ENCODE assay signal across 22 cellular contexts in the genomic region with DNA sequence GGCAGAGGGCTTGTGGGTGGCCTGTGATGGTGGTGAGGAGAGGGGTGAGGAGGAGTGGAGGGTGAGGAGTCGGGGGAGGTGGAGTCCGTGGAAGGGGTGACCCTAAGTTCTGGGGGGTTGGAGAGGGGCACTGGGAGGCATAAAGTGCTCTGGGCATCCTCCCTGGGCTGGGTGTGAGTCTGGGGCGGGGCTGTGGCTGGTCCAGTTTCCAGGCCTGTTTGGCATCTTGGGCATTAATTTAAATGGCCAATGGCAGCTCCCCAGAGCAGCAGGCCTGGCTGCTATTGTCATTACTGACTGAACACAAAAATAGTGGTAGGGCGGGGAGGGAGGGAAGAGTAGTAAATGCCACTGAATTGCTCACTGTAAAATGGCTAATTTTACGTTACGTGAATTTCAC. TPM values are rescaled to one million over a fixed set of nuclear protein-coding genes. Genes with fewer than 3 reads are reported as not detected.
DNase-seq lines count a peak whose midpoint lies in the region; ATAC-seq and TF ChIP-seq lines count a peak whose summit lies in the region.
"Had no signal": no experiment of that assay in that cellular context is flagged by ENCODE, and none has a peak within 500 bp of the region (broad histone marks: within the 10 kb centered on the region; RNA-seq: fewer than 3 reads in every experiment).

No MANE protein-coding gene starts in this region.

- H3K4me3 ChIP-seq in IMR-90 (ENCODE audit: insufficient read depth, low read depth, low read length), result no peak overlapping the region
- H3K4me3 ChIP-seq in naive thymus-derived CD4-positive, alpha-beta T cell (ENCODE audit: low read length), result no peak overlapping the region
- H3K4me3 ChIP-seq: body of pancreas, lower lobe of right lung had no signal

- H2BK20ac ChIP-seq in IMR-90 (ENCODE audit: low read depth, low read length), result 0 out of 2 replicates have a peak overlapping the region, but pooled peaks have one; percentile 18

- no peak overlapping the region for H4K91ac ChIP-seq in IMR-90 (ENCODE audit: insufficient read depth, low read depth, low read length)

- H3K36me3 Mint-ChIP-seq in chondrocyte (ENCODE audit: low read depth), result no peaks in the 10 kb centered on the region
- H3K36me3 Mint-ChIP-seq in naive thymus-derived CD4-positive, alpha-beta T cell, result no peaks in the 10 kb centered on the region
- H3K36me3 Mint-ChIP-seq: activated naive CD8-positive, alpha-beta T cell treated with anti-CD3 and anti-CD28 coated beads, Interleukin-2, amount 10 ng/mL, durations not matched to agents 7 days and 5 days had no signal

- H3K56ac ChIP-seq in IMR-90 (ENCODE audit: extremely low read depth, insufficient read depth, low read length), result no peak overlapping the region

- H2AFZ ChIP-seq in IMR-90 (replicated peaks; ENCODE audit: low read length, poor library complexity), result no peak overlapping the region

- no peak overlapping the region for H2BK120ac ChIP-seq in IMR-90 (ENCODE audit: low read depth, low read length)

- CTCF ChIA-PET in IMR-90 (lab: Yijun Ruan, JAX), result interaction anchor here (1.5 kb wide), 1 partner anchor 71 kb away, joined by 3 read pairs; no protein-coding TSS in a partner anchor
- CTCF ChIA-PET in naive thymus-derived CD4-positive, alpha-beta T cell (lab: Charles Lee), result no interaction called here

- H3K27me3 ChIP-seq in IMR-90 (ENCODE audit: control insufficient read depth, insufficient read depth, low read length) (peaks cover 27% of the 10 kb centered on the region), layer of hippocampus (ENCODE audit: control insufficient read depth, insufficient read depth, low read length) (peaks cover 4% of the 10 kb centered on the region)
- H3K27me3 ChIP-seq in naive thymus-derived CD4-positive, alpha-beta T cell (ENCODE audit: control insufficient read depth in 2 of 2, insufficient read depth in 2 of 2, low read length in 2 of 2), result peaks cover 2% of the 10 kb centered on the region in 2 donors

- no peaks in the 10 kb centered on the region; the same call in 1 of the 2 replicates for H4K20me1 ChIP-seq in IMR-90 (ENCODE audit: insufficient read depth, low read length)

- ATAC-seq in IMR-90 (ENCODE audit: low read depth), result no peak
- ATAC-seq in naive thymus-derived CD4-positive, alpha-beta T cell, result no peak
- ATAC-seq: activated CD4-positive, alpha-beta T cell treated with anti-CD3 and anti-CD28 coated beads for 36 hours; body of pancreas; lower lobe of right lung; naive thymus-derived CD8-positive, alpha-beta T cell had no signal

- intact Hi-C loops in IMR-90 (cut with micrococcal nuclease), result loop anchor here (5.0 kb wide), 2 partner anchors 67 to 162 kb away; no protein-coding TSS in a partner anchor
- intact Hi-C loops in naive thymus-derived CD4-positive, alpha-beta T cell (cut with micrococcal nuclease), result no loop called here

- H2BK5ac ChIP-seq in IMR-90 (ENCODE audit: low read depth, low read length, poor library complexity, severe bottlenecking), result no peak overlapping the region

- peaks cover 14% of the 10 kb centered on the region for H3K4me1 ChIP-seq in IMR-90 (ENCODE audit: control insufficient read depth, insufficient read depth, low read length)
- no peaks in the 10 kb centered on the region for H3K4me1 ChIP-seq in naive thymus-derived CD4-positive, alpha-beta T cell (ENCODE audit: control insufficient read depth in 2 of 2, insufficient read depth in 2 of 2, low read length in 2 of 2)

- no peak for TF ChIP-seq RAD21 in IMR-90 (IDR thresholded peaks at IDR 0.05; ENCODE audit: low read length)

- in situ Hi-C loops in IMR-90 (cut with MboI; ENCODE audit: low sequenced_read_pairs), result no loop called here

- no peaks in the 10 kb centered on the region for H3K9me3 Mint-ChIP-seq in chondrocyte (ENCODE audit: low read depth)
- H3K9me3 Mint-ChIP-seq in naive thymus-derived CD4-positive, alpha-beta T cell, result no peaks in the 10 kb centered on the region
- H3K9me3 Mint-ChIP-seq: activated naive CD8-positive, alpha-beta T cell treated with anti-CD3 and anti-CD28 coated beads, Interleukin-2, amount 10 ng/mL, durations not matched to agents 7 days and 5 days; activated T-helper 2 cell treated with anti-CD3 and anti-CD28 coated beads, Interferon-gamma antibody, Interleukin-2, Interleukin-4, amounts not matched to agents 10 μg/mL and 5 μg/mL and 100 μg/mL, durations not matched to agents 14 hours and 24 hours and 36 hours; naive thymus-derived CD8-positive, alpha-beta T cell had no signal

- no peak for TF ChIP-seq POLR2A in IMR-90 (IDR thresholded peaks at IDR 0.05; ENCODE audit: low read depth, low read length)

- no peaks in the 10 kb centered on the region for H3K27me3 Mint-ChIP-seq in chondrocyte (ENCODE audit: low read depth)
- peaks cover 35 to 71% (median 67%) of the 10 kb centered on the region in 5 donors for H3K27me3 Mint-ChIP-seq in naive thymus-derived CD4-positive, alpha-beta T cell

- no peak overlapping the region for H2BK15ac ChIP-seq in IMR-90 (ENCODE audit: low read depth, low read length)

- no peak overlapping the region for H3K27ac ChIP-seq in IMR-90 (ENCODE audit: insufficient read depth, low read length)
- H3K27ac ChIP-seq in layer of hippocampus (ENCODE audit: low read depth, low read length), result peak overlapping the region; percentile 6
- peak overlapping the region; percentile 36 for H3K27ac ChIP-seq in temporal lobe (ENCODE audit: low read depth, low read length)
- H3K27ac ChIP-seq in naive thymus-derived CD4-positive, alpha-beta T cell (ENCODE audit: low read depth, low read length), result no peak overlapping the region
- H3K27ac ChIP-seq: body of pancreas, epithelial cell of prostate, lower lobe of right lung had no signal

- H3K23ac ChIP-seq in IMR-90 (ENCODE audit: low read depth, low read length), result no peak overlapping the region

- BruUV-seq in IMR-90 (replicated peaks; lab: Mats Ljungman, UMichigan), result no TSS peak

- H3K4ac ChIP-seq in IMR-90 (ENCODE audit: low read depth, low read length), result no peak overlapping the region

- H3K9ac ChIP-seq in IMR-90 (ENCODE audit: low read depth, low read length), result no peak overlapping the region

- peak overlapping the region; percentile 92 for H3K27ac Mint-ChIP-seq in chondrocyte (ENCODE audit: unreplicated experiment)
- H3K27ac Mint-ChIP-seq in naive thymus-derived CD4-positive, alpha-beta T cell, result no peak overlapping the region
- H3K27ac Mint-ChIP-seq: activated CD4-positive, alpha-beta T cell treated with anti-CD3 and anti-CD28 coated beads for 36 hours; activated naive CD8-positive, alpha-beta T cell treated with anti-CD3 and anti-CD28 coated beads, Interleukin-2, amount 10 ng/mL, durations not matched to agents 7 days and 5 days; activated T-helper 2 cell treated with anti-CD3 and anti-CD28 coated beads, Interferon-gamma antibody, Interleukin-2, Interleukin-4, amounts not matched to agents 10 μg/mL and 5 μg/mL and 100 μg/mL, durations not matched to agents 14 hours and 24 hours and 36 hours had no signal

- no peak overlapping the region for H4K5ac ChIP-seq in IMR-90 (ENCODE audit: low read depth, low read length)

- H3K14ac ChIP-seq in IMR-90 (replicated peaks; ENCODE audit: low read depth, low read length), result no peak overlapping the region

- dilution Hi-C loops in IMR-90 (cut with HindIII; ENCODE audit: low sequenced_read_pairs, unreplicated experiment), result no loop called here

- H3K79me1 ChIP-seq in IMR-90 (ENCODE audit: low read depth in 1 of 2, low read length in 2 of 2), result 0 out of 4 replicates have a peak, but pooled peaks cover 0 to 2% of the 10 kb centered on the region in 2 experiments

- H3K4me2 ChIP-seq in IMR-90 (ENCODE audit: low read depth, low read length), result no peak overlapping the region

- peaks cover 76% of the 10 kb centered on the region for H3K4me1 Mint-ChIP-seq in chondrocyte (ENCODE audit: low read depth)
- H3K4me1 Mint-ChIP-seq in naive thymus-derived CD4-positive, alpha-beta T cell, result peaks cover 0 to 17% (median 5%) of the 10 kb centered on the region in 7 donors

- H4K8ac ChIP-seq in IMR-90 (ENCODE audit: low read depth in 2 of 2, low read length in 2 of 2), result peak overlapping the region in 1 of 2 experiments; percentile 55; a peak in 2 of 4 replicates

- DNase-seq in IMR-90 (no peak), chondrocyte (ENCODE audit: low spot score) (no peak), NCI-H1436 (lab: John Stamatoyannopoulos, UW) (no peak), AG20443 (ENCODE audit: low spot score) (no peak)
- DNase-seq in stimulated activated CD4-positive, alpha-beta T cell treated with anti-CD3 and anti-CD28 coated beads, Interleukin-4, amount 100 ng/mL, for 4 hours, result no peak
- DNase-seq in naive thymus-derived CD4-positive, alpha-beta T cell, result no peak
- DNase-seq: activated CD4-positive, alpha-beta T cell treated with anti-CD3 and anti-CD28 coated beads for 36 hours; activated naive CD8-positive, alpha-beta T cell treated with anti-CD3 and anti-CD28 coated beads, Interleukin-2, amount 10 ng/mL, durations not matched to agents 7 days and 5 days; AML-193; body of pancreas; Caco-2; dermis blood vessel endothelial cell; EL; GOT3; Kasumi-1; lower lobe of right lung; naive thymus-derived CD8-positive, alpha-beta T cell; NCI-H2081 treated with DMSO at 0.1 percent for 48 hours had no signal

- TF ChIP-seq CTCF in IMR-90 (conservative IDR thresholded peaks at IDR 0.05; ENCODE audit: low read depth, low read length), result no peak
- no peak for TF ChIP-seq CTCF in chondrocyte (IDR thresholded peaks at IDR 0.05)

- no peak overlapping the region for H3K18ac ChIP-seq in IMR-90 (ENCODE audit: low read depth, low read length)

- peak overlapping the region; percentile 58 for H2AK9ac ChIP-seq in IMR-90 (replicated peaks; ENCODE audit: low read depth, low read length, poor library complexity)

- 0 out of 2 replicates have a peak, but pooled peaks cover 10% of the 10 kb centered on the region for H3K9me1 ChIP-seq in IMR-90 (ENCODE audit: insufficient read depth, low read length)

- no CpG with 5 or more reads among the region's 6 CpGs for WGBS in IMR-90 (ENCODE audit: extremely low coverage in 2 of 2, insufficient read length in 1 of 2), 2 experiments

- H3K36me3 ChIP-seq in IMR-90 (ENCODE audit: control insufficient read depth, insufficient read depth, low read length), result no peaks in the 10 kb centered on the region
- no peaks in the 10 kb centered on the region for H3K36me3 ChIP-seq in naive thymus-derived CD4-positive, alpha-beta T cell (ENCODE audit: control insufficient read depth in 2 of 3, insufficient read depth in 3 of 3, low read length in 3 of 3)
- H3K36me3 ChIP-seq: lower lobe of right lung had no signal

- POLR2A ChIA-PET in IMR-90 (lab: Charles Lee; ENCODE audit: unreplicated experiment), result no interaction called here
- POLR2A ChIA-PET in naive thymus-derived CD4-positive, alpha-beta T cell (lab: Charles Lee), result no interaction called here

- no peaks in the 10 kb centered on the region for H3K9me3 ChIP-seq in IMR-90 (ENCODE audit: control insufficient read depth, insufficient read depth, low read length)
- H3K9me3 ChIP-seq in naive thymus-derived CD4-positive, alpha-beta T cell (ENCODE audit: control insufficient read depth in 2 of 3, low read length in 3 of 3), result no peaks in the 10 kb centered on the region
- H3K9me3 ChIP-seq: body of pancreas, Caco-2, lower lobe of right lung had no signal

- H3K4me3 Mint-ChIP-seq in chondrocyte (ENCODE audit: unreplicated experiment), result peak overlapping the region; percentile 46
- peak overlapping the region in 1 of 10 donors; percentile 16 for H3K4me3 Mint-ChIP-seq in naive thymus-derived CD4-positive, alpha-beta T cell
- H3K4me3 Mint-ChIP-seq: activated CD4-positive, alpha-beta T cell treated with anti-CD3 and anti-CD28 coated beads for 36 hours; activated naive CD8-positive, alpha-beta T cell treated with anti-CD3 and anti-CD28 coated beads, Interleukin-2, amount 10 ng/mL, durations not matched to agents 7 days and 5 days had no signal

- no peak overlapping the region for H2AK5ac ChIP-seq in IMR-90 (ENCODE audit: low read depth, low read length)

RNA-seq across cellular contexts. Expression of gene ARHGAP23, which starts 7.7 kb away (rescaled TPM):
- total RNA-seq in IMR-90 (2012; rRNA removed) (9.3 and 17.8 TPM in 2 replicates), chondrocyte (109 to 165 TPM (median 157 TPM) in 3 replicates), temporal lobe (82.4 TPM)
- polyA plus RNA-seq in IMR-90 (2012; rRNA removed), result 42.7 and 43.3 TPM in 2 replicates
- 30.0 and 40.5 TPM in 2 replicates for polyA plus RNA-seq in IMR-90 (2012; cell fraction: cytosol; rRNA removed)
- 56.1 and 68.3 TPM in 2 replicates for polyA plus RNA-seq in IMR-90 (2012; cell fraction: nucleus; rRNA removed; ENCODE audit: low replicate concordance)
- 1 to 10 TPM in 1 of 5 experiments, under 1 TPM in 2, not detected in 2; 0.24 to 1.3 (median 0.34) TPM for total RNA-seq in naive thymus-derived CD4-positive, alpha-beta T cell
- polyA plus RNA-seq in naive thymus-derived CD4-positive, alpha-beta T cell, result not detected
- total RNA-seq: naive thymus-derived CD8-positive, alpha-beta T cell had no signal

Comparison
In these comparisons a context has a peak if more than half of its experiments do, and no peak if none do; other contexts are left out.
1. H3K27ac ChIP-seq: peak in layer of hippocampus (single experiment) and temporal lobe (single experiment); none in IMR-90 (single experiment) and naive thymus-derived CD4-positive, alpha-beta T cell (single experiment).